In genomic region chr11:111602865-111603632, GRCh38 we compare ENCODE assay signal across 1 cellular context.
A peak's percentile ranks its signal among the peaks of the same experiment; 100 is the strongest.
TF ChIP-seq lines count a peak whose summit lies in the region.

No MANE protein-coding gene starts in this region.

TF ChIP-seq in HEK293, 187 proteins besides CTCF, POLR2A, EP300 and RAD21 (continued from another document):
- TF ChIP-seq ZNF362 (tag by site-specific recombination; IDR thresholded peaks at IDR 0.05) = no peak
- peak; percentile 63 for TF ChIP-seq ZNF335 (tag by site-specific recombination; conservative IDR thresholded peaks at IDR 0.05)
- no peak for TF ChIP-seq ZNF623 (tag by site-specific recombination; IDR thresholded peaks at IDR 0.05)
- TF ChIP-seq ZNF423 (tag by site-specific recombination; IDR thresholded peaks at IDR 0.05) = no peak
- no peak for TF ChIP-seq SP2 (tag by site-specific recombination; IDR thresholded peaks at IDR 0.05)
- TF ChIP-seq ZNF16 (tag by site-specific recombination; IDR thresholded peaks at IDR 0.05; ENCODE audit: low read depth) = no peak
- no peak for TF ChIP-seq ZIC2 (tag by site-specific recombination; IDR thresholded peaks at IDR 0.05)
- TF ChIP-seq ZNF416 (tag by site-specific recombination; IDR thresholded peaks at IDR 0.05) = no peak
- TF ChIP-seq ZNF138 (tag by site-specific recombination; IDR thresholded peaks at IDR 0.05; ENCODE audit: borderline replicate concordance) = no peak
- no peak for TF ChIP-seq ZNF274 (IDR thresholded peaks at IDR 0.05; ENCODE audit: low read length)
- no peak for TF ChIP-seq ZNF274 (tag by site-specific recombination; IDR thresholded peaks at IDR 0.05; ENCODE audit: borderline replicate concordance)
- TF ChIP-seq ZBTB21 (tag by site-specific recombination; IDR thresholded peaks at IDR 0.05) = no peak
- TF ChIP-seq ZSCAN5A (tag by site-specific recombination; IDR thresholded peaks at IDR 0.05) = no peak
- peak; percentile 72; the same call in 1 of the 2 replicates for TF ChIP-seq GLIS2 (tag by site-specific recombination; IDR thresholded peaks at IDR 0.05)
- TF ChIP-seq ZNF223 (tag by site-specific recombination; IDR thresholded peaks at IDR 0.05) = peak; percentile 46; the same call in 1 of the 2 replicates
- no peak for TF ChIP-seq ZBTB6 (tag by site-specific recombination; IDR thresholded peaks at IDR 0.05)
- TF ChIP-seq ZNF48 (tag by site-specific recombination; IDR thresholded peaks at IDR 0.05) = no peak
- no peak for TF ChIP-seq ZNF561 (tag by site-specific recombination; IDR thresholded peaks at IDR 0.05; ENCODE audit: borderline replicate concordance)
- TF ChIP-seq GLIS1 (tag by site-specific recombination; IDR thresholded peaks at IDR 0.05) = no peak
- TF ChIP-seq SALL2 (tag by site-specific recombination; IDR thresholded peaks at IDR 0.05; ENCODE audit: borderline replicate concordance) = no peak
- TF ChIP-seq ZNF658 (tag by site-specific recombination; IDR thresholded peaks at IDR 0.05) = no peak
- no peak for TF ChIP-seq KLF1 (tag by site-specific recombination; IDR thresholded peaks at IDR 0.05)
- no peak for TF ChIP-seq ZNF660 (tag by site-specific recombination; IDR thresholded peaks at IDR 0.05)
- 0 out of 2 replicates have a peak, but pooled peaks have one; percentile 15 for TF ChIP-seq ZNF768 (tag by site-specific recombination; IDR thresholded peaks at IDR 0.05)
- TF ChIP-seq ZSCAN18 (tag by site-specific recombination; IDR thresholded peaks at IDR 0.05) = no peak
- no peak for TF ChIP-seq HIC1 (tag by site-specific recombination; IDR thresholded peaks at IDR 0.05)
- no peak for TF ChIP-seq ZNF843 (tag by site-specific recombination; IDR thresholded peaks at IDR 0.05)
- TF ChIP-seq ZNF248 (tag by site-specific recombination; IDR thresholded peaks at IDR 0.05) = no peak
- no peak for TF ChIP-seq ZNF76 (tag by site-specific recombination; IDR thresholded peaks at IDR 0.05; ENCODE audit: borderline replicate concordance, low read depth)
- TF ChIP-seq ELK4 (IDR thresholded peaks at IDR 0.05; ENCODE audit: borderline replicate concordance, low read depth, low read length) = no peak
